23 cellular contexts compared by ENCODE assay signal in the genomic region with DNA sequence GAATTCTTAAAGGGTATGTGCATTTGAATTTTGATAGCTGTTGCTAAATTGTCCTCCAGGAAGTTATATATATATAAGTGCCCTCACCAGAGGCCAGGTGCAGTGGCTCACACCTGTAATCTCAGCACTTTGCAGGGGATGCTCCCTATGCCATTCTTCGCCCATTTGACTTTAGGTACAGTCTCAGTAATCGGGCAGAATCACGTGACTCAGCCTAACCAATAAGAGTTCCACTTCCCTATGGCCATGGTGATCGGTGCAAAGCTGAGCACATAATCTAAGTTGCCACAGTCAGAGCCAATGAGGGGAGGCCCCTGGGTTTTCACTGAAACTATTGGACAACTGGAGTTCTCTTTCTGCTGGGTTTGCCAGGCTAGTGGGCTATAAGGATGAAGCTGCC.
DNase-seq lines count a peak whose midpoint lies in the region; ATAC-seq, FAIRE-seq and TF ChIP-seq lines count a peak whose summit lies in the region.
"Had no signal": no experiment of that assay in that cellular context is flagged by ENCODE, and none has a peak within 500 bp of the region (broad histone marks: within the 10 kb centered on the region; RNA-seq: fewer than 3 reads in every experiment).

No MANE protein-coding gene starts in this region.

- H4K20me1 ChIP-seq in HepG2 (ENCODE audit: insufficient read depth, low read length), result no peaks in the 10 kb centered on the region
- no peaks in the 10 kb centered on the region for H4K20me1 ChIP-seq in OCI-LY3 (ENCODE audit: insufficient read depth, low read length)
- H4K20me1 ChIP-seq in K562 (replicated peaks; ENCODE audit: control insufficient read depth, insufficient read depth, low read length), result no peaks in the 10 kb centered on the region
- H4K20me1 ChIP-seq: BLaER1 had no signal

- TF ChIP-seq EP300 in HepG2 (IDR thresholded peaks at IDR 0.05; ENCODE audit: low read depth in 2 of 2, low read length in 2 of 2), result no peak
- TF ChIP-seq EP300 in HepG2 (CRISPR knock-in tag; IDR thresholded peaks at IDR 0.05; ENCODE audit: borderline replicate concordance), result no peak
- no peak for TF ChIP-seq EP300 in K562 (IDR thresholded peaks at IDR 0.05; ENCODE audit: low read length)

- CTCF ChIA-PET in HepG2 (lab: Yijun Ruan, JAX; ENCODE audit: low intra/inter-chr PET ratio, low total read pairs), result no interaction called here
- CTCF ChIA-PET in K562 (lab: Yijun Ruan, JAX; ENCODE audit: low intra/inter-chr PET ratio), result no interaction called here

- H3K27me3 ChIP-seq in HepG2 (ENCODE audit: control insufficient read depth in 1 of 2, insufficient read depth in 2 of 2, low read length in 2 of 2) (no peaks in the 10 kb centered on the region), right lobe of liver (no peaks in the 10 kb centered on the region), OCI-LY3 (ENCODE audit: low read depth, low read length) (no peaks in the 10 kb centered on the region), K562 (ENCODE audit: control insufficient read depth in 2 of 2, insufficient read depth in 2 of 2, low read length in 2 of 2) (no peaks in the 10 kb centered on the region), uterus (no peaks in the 10 kb centered on the region)
- H3K27me3 ChIP-seq: BLaER1 had no signal

- H3K79me2 ChIP-seq in HepG2 (ENCODE audit: insufficient read depth, low read length) (no peaks in the 10 kb centered on the region), OCI-LY3 (ENCODE audit: low read length) (no peaks in the 10 kb centered on the region), K562 (ENCODE audit: control insufficient read depth, insufficient read depth, low read length) (no peaks in the 10 kb centered on the region)

- TF ChIP-seq POLR2A in HepG2 (IDR thresholded peaks at IDR 0.05; ENCODE audit: insufficient read depth in 1 of 2, low read depth in 2 of 2, low read length in 2 of 2) (no peak), right lobe of liver (IDR thresholded peaks at IDR 0.05) (no peak), K562 (conservative IDR thresholded peaks at IDR 0.05) (no peak), uterus (IDR thresholded peaks at IDR 0.05) (no peak)

- BruUV-seq in HepG2 (replicated peaks; lab: Mats Ljungman, UMichigan) (no TSS peak), K562 (replicated peaks; lab: Mats Ljungman, UMichigan) (no TSS peak)

- TF ChIP-seq CTCF in HepG2 (CRISPR knock-in tag; IDR thresholded peaks at IDR 0.05) (no peak), right lobe of liver (IDR thresholded peaks at IDR 0.05) (no peak), OCI-LY3 (IDR thresholded peaks at IDR 0.05; ENCODE audit: low read depth, low read length) (no peak), K562 (IDR thresholded peaks at IDR 0.05 in 2 of 3, conservative IDR thresholded peaks at IDR 0.05 in 1 of 3; ENCODE audit: insufficient read depth in 2 of 3, low read depth in 1 of 3, low read length in 3 of 3) (no peak), uterus (IDR thresholded peaks at IDR 0.05) (no peak)

- 53% methylated on average over 4 of the region's 4 CpGs for whole genome bisulfite sequencing in HepG2 (ENCODE audit: low lambda C conversion rate)
- 43% methylated on average over 4 of the region's 4 CpGs for WGBS in right lobe of liver (ENCODE audit: insufficient coverage, low coverage, low lambda C conversion rate, missing lambda C conversion rate)
- WGBS in K562 (ENCODE audit: insufficient coverage, low coverage, missing lambda C conversion rate), result 0% methylated on average over 4 of the region's 4 CpGs

- POLR2A ChIA-PET in HepG2 (lab: Yijun Ruan, JAX), result no interaction called here
- POLR2A ChIA-PET in K562 (lab: Yijun Ruan, JAX), result no interaction called here

- H3K4me1 ChIP-seq in HepG2 (ENCODE audit: insufficient read depth, low read length) (peaks cover 5% of the 10 kb centered on the region), right lobe of liver (no peaks in the 10 kb centered on the region), OCI-LY3 (ENCODE audit: low read length) (no peaks in the 10 kb centered on the region), K562 (replicated peaks in 1 of 2; ENCODE audit: control insufficient read depth in 2 of 2, insufficient read depth in 2 of 2, low read length in 2 of 2) (no peaks in the 10 kb centered on the region; a peak in 2 of 5 replicates), uterus (no peaks in the 10 kb centered on the region)
- H3K4me1 ChIP-seq: BLaER1, Caco-2 had no signal

- no peaks in the 10 kb centered on the region for H3K9me1 ChIP-seq in K562 (ENCODE audit: control insufficient read depth, insufficient read depth, low read length)

- H3K4me2 ChIP-seq in HepG2 (ENCODE audit: low read depth, low read length) (no peak overlapping the region), OCI-LY3 (ENCODE audit: low read length) (peak overlapping the region; percentile 25), K562 (ENCODE audit: insufficient read depth, low read length) (no peak overlapping the region)
- H3K4me2 ChIP-seq: BLaER1 had no signal

- in situ Hi-C loops in HepG2 (cut with HindIII; ENCODE audit: extremely low pct_ligation_motif_present, low pct_unique_long_range_greater_than_20kb) (no loop called here), K562 (cut with MboI) (no loop called here)

- H2AFZ ChIP-seq in HepG2 (ENCODE audit: low read length) (no peak overlapping the region), OCI-LY3 (ENCODE audit: low read depth, low read length) (peak overlapping the region; percentile 48; the same call in 1 of the 2 replicates), K562 (ENCODE audit: low read depth, low read length) (peak overlapping the region; percentile 30; the same call in 1 of the 2 replicates)
- H2AFZ ChIP-seq: GM23248 had no signal

- no peak for ATAC-seq in HepG2
- no peak for ATAC-seq in right lobe of liver
- ATAC-seq in K562, result no peak
- ATAC-seq: CD8-positive, alpha-beta T cell; GM12878 had no signal

- no peak overlapping the region for H3K4me3 ChIP-seq in HepG2 (replicated peaks in 1 of 3; ENCODE audit: insufficient read depth in 1 of 3, low read depth in 2 of 3, low read length in 3 of 3)
- no peak overlapping the region for H3K4me3 ChIP-seq in right lobe of liver
- no peak overlapping the region; the same call in 1 of the 2 replicates for H3K4me3 ChIP-seq in OCI-LY3 (ENCODE audit: low read length)
- no peak overlapping the region for H3K4me3 ChIP-seq in K562
- no peak overlapping the region for H3K4me3 ChIP-seq in uterus
- H3K4me3 ChIP-seq: BLaER1, GM12878, GM23248 had no signal

- DNase-seq in HepG2 (ENCODE audit: low spot score) (no peak), right lobe of liver (no peak), K562 (ENCODE audit: extremely low read depth in 1 of 4, low spot score in 3 of 4) (peak in 3 of 4 experiments; percentile 12 to 17 (median 13)), glomerular visceral epithelial cell (ENCODE audit: extremely low spot score) (no peak), uterus (no peak)
- DNase-seq in activated CD4-positive, CD25-positive, alpha-beta regulatory T cell treated with anti-CD3 and anti-CD28 coated beads, Interleukin-2, amount 50 U/mL, for 72 hours, result no peak
- no peak for DNase-seq in stimulated activated CD4-positive, alpha-beta T cell treated with anti-CD3 and anti-CD28 coated beads, Interleukin-12 subunit alpha, Interleukin-12 subunit beta, amount 100 ng/mL, for 4 hours
- DNase-seq: Caco-2; CD4-positive, CD25-positive, alpha-beta regulatory T cell; CD8-positive, alpha-beta T cell; DMS153; DND-41; GM23248; H9; HFFc6 had no signal

- H3K9me3 ChIP-seq in HepG2 (ENCODE audit: low read length) (no peaks in the 10 kb centered on the region), right lobe of liver (no peaks in the 10 kb centered on the region), OCI-LY3 (ENCODE audit: insufficient read depth, low read length) (no peaks in the 10 kb centered on the region), K562 (replicated peaks; ENCODE audit: control insufficient read depth, insufficient read depth, low read depth, low read length) (no peaks in the 10 kb centered on the region), uterus (no peaks in the 10 kb centered on the region)
- H3K9me3 ChIP-seq: BLaER1, Caco-2 had no signal

- H3K36me3 ChIP-seq in HepG2 (replicated peaks in 1 of 2; ENCODE audit: control insufficient read depth in 1 of 2, insufficient read depth in 2 of 2, low read length in 2 of 2), result no peaks in the 10 kb centered on the region
- H3K36me3 ChIP-seq in right lobe of liver, result no peaks in the 10 kb centered on the region
- H3K36me3 ChIP-seq in OCI-LY3 (replicated peaks; ENCODE audit: low read depth, low read length), result no peaks in the 10 kb centered on the region
- no peaks in the 10 kb centered on the region for H3K36me3 ChIP-seq in K562 (ENCODE audit: control insufficient read depth, insufficient read depth, low read length)
- H3K36me3 ChIP-seq in uterus, result no peaks in the 10 kb centered on the region
- H3K36me3 ChIP-seq: BLaER1 had no signal

- intact Hi-C loops in HepG2 (cut with micrococcal nuclease; ENCODE audit: unreplicated experiment) (no loop called here), right lobe of liver (cut with DNase I) (no loop called here), K562 (cut with micrococcal nuclease) (no loop called here), uterus (cut with DNase I; ENCODE audit: low total_unique reads) (no loop called here)

- TF ChIP-seq RAD21 in HepG2 (CRISPR knock-in tag; IDR thresholded peaks at IDR 0.05) (no peak), K562 (CRISPR knock-in tag; conservative IDR thresholded peaks at IDR 0.05 in 1 of 2, IDR thresholded peaks at IDR 0.05 in 1 of 2) (no peak)

- FAIRE-seq in HepG2 (lab: Jason Lieb, UNC), result no peak
- peak; percentile 71 for FAIRE-seq in K562 (lab: Jason Lieb, UNC)
- FAIRE-seq: A204.1, G401.6, GM12878, GM19239 had no signal

- H3K27ac ChIP-seq in HepG2 (ENCODE audit: extremely low read length, insufficient read depth, low read length) (no peak overlapping the region), right lobe of liver (no peak overlapping the region), OCI-LY3 (ENCODE audit: low read length) (no peak overlapping the region), K562 (ENCODE audit: extremely low read depth, low read depth, low read length) (no peak overlapping the region), uterus (no peak overlapping the region)
- H3K27ac ChIP-seq: 22Rv1, BLaER1, C4-2B, GM23248 had no signal

- H3K9ac ChIP-seq in HepG2 (ENCODE audit: insufficient read depth, low read depth, low read length) (no peak overlapping the region), OCI-LY3 (ENCODE audit: low read length) (no peak overlapping the region), K562 (ENCODE audit: insufficient read depth in 1 of 2, low read depth in 2 of 2, low read length in 2 of 2) (no peak overlapping the region)
- H3K9ac ChIP-seq: BLaER1, GM23248 had no signal

TF ChIP-seq in HepG2, 621 proteins besides CTCF, POLR2A, EP300 and RAD21:
- TF ChIP-seq MED1 (CRISPR knock-in tag; IDR thresholded peaks at IDR 0.05), result no peak
- TF ChIP-seq RAD51 (IDR thresholded peaks at IDR 0.05; ENCODE audit: borderline replicate concordance), result peak; percentile 60; the same call in 1 of the 2 replicates

TF ChIP-seq in K562, 482 proteins besides CTCF, POLR2A, EP300 and RAD21 (continues in another document):
- TF ChIP-seq ZEB2 (IDR thresholded peaks at IDR 0.05) (no peak), ZNF695 (CRISPR knock-in tag; IDR thresholded peaks at IDR 0.05) (no peak)
- TF ChIP-seq, protein P1, sequence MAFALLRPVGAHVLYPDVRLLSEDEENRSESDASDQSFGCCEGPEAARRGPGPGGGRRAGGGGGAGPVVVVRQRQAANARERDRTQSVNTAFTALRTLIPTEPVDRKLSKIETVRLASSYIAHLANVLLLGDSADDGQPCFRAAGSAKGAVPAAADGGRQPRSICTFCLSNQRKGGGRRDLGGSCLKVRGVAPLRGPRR (CRISPR knock-in tag; IDR thresholded peaks at IDR 0.05), result no peak

Comparison
In these comparisons a context has a peak if more than half of its experiments do, and no peak if none do; other contexts are left out.
1. DNase-seq: peak in K562 (3 of 4); none in HepG2 (single experiment), right lobe of liver (0 of 3), glomerular visceral epithelial cell (single experiment), activated CD4-positive, CD25-positive, alpha-beta regulatory T cell treated with anti-CD3 and anti-CD28 coated beads, Interleukin-2, amount 50 U/mL, for 72 hours (single experiment), uterus (0 of 2) and stimulated activated CD4-positive, alpha-beta T cell treated with anti-CD3 and anti-CD28 coated beads, Interleukin-12 subunit alpha, Interleukin-12 subunit beta, amount 100 ng/mL, for 4 hours (single experiment).